25 cellular contexts compared by ENCODE assay signal in genomic region chr11:119248750-119249670, GRCh38. TPM values are rescaled to one million over a fixed set of nuclear protein-coding genes. Genes with fewer than 3 reads are reported as not detected.
DNase-seq lines count a peak whose midpoint lies in the region; ATAC-seq and TF ChIP-seq lines count a peak whose summit lies in the region.
"Had no signal": no experiment of that assay in that cellular context is flagged by ENCODE, and none has a peak within 500 bp of the region (broad histone marks: within the 10 kb centered on the region; RNA-seq: fewer than 3 reads in every experiment).

No MANE protein-coding gene starts in this region.

- H3K36me3 ChIP-seq in DOHH2 (ENCODE audit: control insufficient read depth, low read length) (peaks cover 11% of the 10 kb centered on the region; the same call in 1 of the 2 replicates), SU-DHL-6 (ENCODE audit: low read length) (peaks cover 6% of the 10 kb centered on the region; the same call in 1 of the 2 replicates), right atrium auricular region (no peaks in the 10 kb centered on the region)
- H3K36me3 ChIP-seq: SJCRH30, thoracic aorta had no signal

- H3K4me3 ChIP-seq in DOHH2 (ENCODE audit: low read length) (peak overlapping the region; percentile 4; the same call in 1 of the 2 replicates), SU-DHL-6 (ENCODE audit: insufficient read depth, low read length, poor library complexity, severe bottlenecking) (no peak overlapping the region), right atrium auricular region (no peak overlapping the region)
- H3K4me3 ChIP-seq: dorsolateral prefrontal cortex, GM23338, hepatocyte, SJCRH30, thoracic aorta had no signal

- no peak for ATAC-seq in left ventricle myocardium superior
- ATAC-seq: GM23338 had no signal

- peak; percentile 67 for DNase-seq in activated effector memory CD4-positive, alpha-beta T cell treated with anti-CD3 and anti-CD28 coated beads, Interleukin-2, amount 50 U/mL, for 16 hours
- DNase-seq in activated effector memory CD4-positive, alpha-beta T cell treated with Interleukin-2 at 50 U/mL for 16 hours: no peak
- DNase-seq in myocyte (ENCODE audit: low read depth): peak; percentile 48
- no peak for DNase-seq in right atrium auricular region (ENCODE audit: low spot score)
- no peak for DNase-seq in left ventricle myocardium superior
- no peak for DNase-seq in DMS153 treated with DMSO at 0.1 percent for 48 hours (lab: John Stamatoyannopoulos, UW; ENCODE audit: unreplicated experiment)
- DNase-seq: aorta; caudate nucleus; DMS 273 treated with DMSO at 0.1 percent for 48 hours; dorsolateral prefrontal cortex; foreskin keratinocyte; KG1; MV-4-11; NCI-H187 treated with DMSO at 0.1 percent for 48 hours; NCI-H82; SJCRH30; small intestine; stimulated activated CD8-positive, alpha-beta memory T cell treated with anti-CD3 and anti-CD28 coated beads, Interleukin-4, amount 100 ng/mL, for 48 hours had no signal

- no peak overlapping the region for H3K9ac ChIP-seq in SU-DHL-6 (ENCODE audit: low read length)

- H3K9me2 ChIP-seq in DOHH2 (replicated peaks; ENCODE audit: control insufficient read depth, low read length) (no peaks in the 10 kb centered on the region), SU-DHL-6 (replicated peaks; ENCODE audit: insufficient read depth, low read length) (no peaks in the 10 kb centered on the region)

- TF ChIP-seq CTCF in DOHH2 (IDR thresholded peaks at IDR 0.05; ENCODE audit: low read depth, low read length, poor library complexity, severe bottlenecking) (no peak), SU-DHL-6 (IDR thresholded peaks at IDR 0.05; ENCODE audit: insufficient read depth, low read length, poor library complexity, severe bottlenecking) (no peak), right atrium auricular region (IDR thresholded peaks at IDR 0.05) (no peak)

- H3K27ac ChIP-seq in DOHH2 (ENCODE audit: low read depth, low read length): peak overlapping the region; percentile 5; the same call in 1 of the 2 replicates
- H3K27ac ChIP-seq in SU-DHL-6 (ENCODE audit: low read depth, low read length): peak overlapping the region; percentile 27; the same call in 1 of the 2 replicates
- no peak overlapping the region for H3K27ac ChIP-seq in right atrium auricular region
- H3K27ac ChIP-seq: C4-2B, dorsolateral prefrontal cortex, foreskin keratinocyte, hepatocyte, SJCRH30, thoracic aorta had no signal

- H4K20me1 ChIP-seq in DOHH2 (ENCODE audit: control insufficient read depth, insufficient read depth, low read depth, low read length): no peaks in the 10 kb centered on the region
- no peaks in the 10 kb centered on the region for H4K20me1 ChIP-seq in SU-DHL-6 (ENCODE audit: low read depth, low read length)

- intact Hi-C loops in left ventricle myocardium superior (cut with micrococcal nuclease): no loop called here

- H3K79me2 ChIP-seq in DOHH2 (ENCODE audit: control insufficient read depth, low read length): peaks cover 34% of the 10 kb centered on the region
- peaks cover 54% of the 10 kb centered on the region for H3K79me2 ChIP-seq in SU-DHL-6 (ENCODE audit: insufficient read depth, low read length)

- H3K4me2 ChIP-seq in DOHH2 (ENCODE audit: low read length) (peak overlapping the region; percentile 43), SU-DHL-6 (ENCODE audit: low read depth, low read length, poor library complexity, severe bottlenecking) (peak overlapping the region; percentile 31)
- H3K4me2 ChIP-seq: GM23338, hepatocyte had no signal

- no peaks in the 10 kb centered on the region for H3K27me3 ChIP-seq in DOHH2 (ENCODE audit: control insufficient read depth, low read length)
- no peaks in the 10 kb centered on the region for H3K27me3 ChIP-seq in SU-DHL-6 (ENCODE audit: low read length)
- no peaks in the 10 kb centered on the region for H3K27me3 ChIP-seq in right atrium auricular region
- H3K27me3 ChIP-seq: dorsolateral prefrontal cortex, foreskin keratinocyte, hepatocyte, neutrophil, SJCRH30 had no signal

- H3K4me1 ChIP-seq in DOHH2 (ENCODE audit: control insufficient read depth, low read length) (peaks cover 35% of the 10 kb centered on the region), right atrium auricular region (no peaks in the 10 kb centered on the region)
- H3K4me1 ChIP-seq: foreskin keratinocyte, SJCRH30 had no signal

- H3K9me3 ChIP-seq in DOHH2 (ENCODE audit: control insufficient read depth, insufficient read depth, low read length): no peaks in the 10 kb centered on the region
- no peaks in the 10 kb centered on the region for H3K9me3 ChIP-seq in SU-DHL-6 (ENCODE audit: insufficient read depth, low read length)
- no peaks in the 10 kb centered on the region for H3K9me3 ChIP-seq in right atrium auricular region
- H3K9me3 ChIP-seq: neutrophil, SJCRH30, thoracic aorta had no signal

- H3F3A ChIP-seq in DOHH2 (ENCODE audit: control insufficient read depth, insufficient read depth) (no peaks in the 10 kb centered on the region), SU-DHL-6 (ENCODE audit: insufficient read depth) (peaks cover 7% of the 10 kb centered on the region; the same call in 1 of the 2 replicates)

- H2AFZ ChIP-seq in SU-DHL-6 (ENCODE audit: low read depth, low read length, severe bottlenecking): no peak overlapping the region
- H2AFZ ChIP-seq: GM23338, hepatocyte had no signal

RNA-seq across cellular contexts. Expression of gene CBL, which starts 42.9 kb away (rescaled TPM):
- total RNA-seq in myocyte: 8.2 and 9.1 TPM in 2 replicates
- polyA plus RNA-seq in myocyte (2012): 6.6 TPM
- 10 to 100 TPM in 1 of 2 donors, 1 to 10 TPM in 1; 8.5 to 14.5 TPM for total RNA-seq in right atrium auricular region
- 7.1 TPM for total RNA-seq in left ventricle myocardium superior

Comparison
In these comparisons a context has a peak if more than half of its experiments do, and no peak if none do; other contexts are left out.
1. DNase-seq: peak in activated effector memory CD4-positive, alpha-beta T cell treated with anti-CD3 and anti-CD28 coated beads, Interleukin-2, amount 50 U/mL, for 16 hours (single experiment) and myocyte (single experiment); none in activated effector memory CD4-positive, alpha-beta T cell treated with Interleukin-2 at 50 U/mL for 16 hours (single experiment), right atrium auricular region (single experiment), left ventricle myocardium superior (single experiment) and DMS153 treated with DMSO at 0.1 percent for 48 hours (single experiment).
2. H3K27ac ChIP-seq: peak in DOHH2 (single experiment) and SU-DHL-6 (single experiment); none in right atrium auricular region (0 of 2).